Comparison of ENCODE assay signal across 7 cellular contexts in genomic region chrX:109770780-109771179, GRCh38.
"Had no signal": no experiment of that assay in that cellular context is flagged by ENCODE, and none has a peak within 500 bp of the region (broad histone marks: within the 10 kb centered on the region; RNA-seq: fewer than 3 reads in every experiment).

No MANE protein-coding gene starts in this region.

- H3K36me3 Mint-ChIP-seq: IgD-negative memory B cell had no signal

- H3K27ac ChIP-seq: HL-60, KMS-11 had no signal

- H3K27ac Mint-ChIP-seq: IgD-negative memory B cell had no signal

- H3K9ac ChIP-seq: KMS-11 had no signal

- ATAC-seq: HepG2 had no signal

- H3K27me3 Mint-ChIP-seq: IgD-negative memory B cell had no signal

- H3K4me2 ChIP-seq: KMS-11 had no signal

- H3K4me3 Mint-ChIP-seq: IgD-negative memory B cell had no signal

- DNase-seq: KBM-7, KG1 had no signal

- FAIRE-seq: HepG2, HTR-8/SVneo had no signal
